ENCODE assay signal across 10 cellular contexts in the genomic region with DNA sequence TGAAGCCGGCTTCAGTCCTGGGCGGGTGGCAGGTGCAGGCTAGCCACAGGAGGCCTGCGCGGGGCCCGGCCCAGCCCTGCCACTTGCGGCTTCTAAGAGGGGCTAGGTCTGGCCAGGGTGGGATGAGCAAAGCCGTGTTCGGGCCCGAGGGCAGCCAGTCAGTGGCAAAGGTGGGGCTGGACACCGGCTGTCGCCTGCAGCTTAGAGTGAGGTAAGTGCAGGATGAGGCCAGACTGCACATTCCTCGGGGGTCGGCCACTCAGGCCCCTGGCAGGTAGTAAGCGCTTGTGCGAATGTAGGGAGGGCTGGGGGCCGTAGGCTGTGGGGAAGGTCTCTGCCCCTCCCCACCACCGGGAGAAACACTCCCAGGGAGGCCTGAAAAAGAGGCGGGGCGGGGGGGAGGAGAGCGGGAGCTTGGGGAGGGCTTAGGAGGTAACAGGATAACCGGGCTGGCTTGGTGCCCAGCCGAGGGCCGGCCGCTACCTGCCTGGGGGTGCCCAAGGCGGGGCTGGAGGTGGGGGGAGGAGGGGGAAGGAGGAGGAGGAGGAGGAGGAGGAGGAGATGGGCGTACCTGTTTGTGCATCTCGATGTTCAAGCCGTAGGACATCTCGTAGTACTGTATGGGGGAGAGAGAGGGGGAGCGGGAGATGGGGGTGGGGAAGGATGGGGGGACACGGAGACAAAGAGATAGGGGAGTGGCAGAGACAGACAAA. TPM values are rescaled to one million over a fixed set of nuclear protein-coding genes. Genes with fewer than 3 reads are reported as not detected.
DNase-seq lines count a peak whose midpoint lies in the region; ATAC-seq and TF ChIP-seq lines count a peak whose summit lies in the region.
"Had no signal": no experiment of that assay in that cellular context is flagged by ENCODE, and none has a peak within 500 bp of the region (broad histone marks: within the 10 kb centered on the region; RNA-seq: fewer than 3 reads in every experiment).

No MANE protein-coding gene starts in this region.

- peaks cover 4% of the 10 kb centered on the region for H3K36me3 Mint-ChIP-seq in glutamatergic neuron (ENCODE audit: unreplicated experiment)

- no peak overlapping the region for H3K4me3 Mint-ChIP-seq in glutamatergic neuron (ENCODE audit: unreplicated experiment)

- H3K27me3 Mint-ChIP-seq in glutamatergic neuron (ENCODE audit: unreplicated experiment), result peaks cover 14% of the 10 kb centered on the region
- H3K27me3 Mint-ChIP-seq: T-cell had no signal

- H3K4me1 Mint-ChIP-seq in glutamatergic neuron (ENCODE audit: low read depth, unreplicated experiment), result peaks cover 9% of the 10 kb centered on the region

- in situ Hi-C loops in Caki2 (cut with HindIII; ENCODE audit: low pct_unique_long_range_greater_than_20kb, low sequenced_read_pairs), result no loop called here

- ATAC-seq in omental fat pad (ENCODE audit: low FRiP score) (peak; percentile 12), HG03342 (IDR thresholded peaks at IDR 0.05; ENCODE audit: unreplicated experiment) (no peak), GM18505 (IDR thresholded peaks at IDR 0.05; ENCODE audit: unreplicated experiment) (no peak)
- ATAC-seq: T-cell had no signal

- no peak for TF ChIP-seq POLR2A in GM18505 (IDR thresholded peaks at IDR 0.05; ENCODE audit: borderline replicate concordance, extremely low read depth, insufficient read depth, insufficient read length)

- no peaks in the 10 kb centered on the region for H3K9me3 Mint-ChIP-seq in glutamatergic neuron (ENCODE audit: unreplicated experiment)
- H3K9me3 Mint-ChIP-seq: T-cell had no signal

- H3K27ac Mint-ChIP-seq in glutamatergic neuron (ENCODE audit: unreplicated experiment), result no peak overlapping the region

- TF ChIP-seq CTCF in omental fat pad (IDR thresholded peaks at IDR 0.05) (no peak), glutamatergic neuron (IDR thresholded peaks at IDR 0.05; ENCODE audit: partially characterized antibody, unreplicated experiment) (no peak)

- DNase-seq in Caki2 (ENCODE audit: low read depth) (peak; percentile 23), NCI-H2081 treated with DMSO at 0.1 percent for 48 hours (lab: John Stamatoyannopoulos, UW) (peak; percentile 38), cerebellum (ENCODE audit: low spot score) (peak; percentile 88), omental fat pad (ENCODE audit: low spot score) (no peak), glutamatergic neuron (no peak), activated T-cell treated with anti-CD3 and anti-CD28 coated beads for 4 hours (no peak)
- DNase-seq: spleen, T-cell had no signal

RNA-seq across cellular contexts. Expression of a gene that starts 6.4 kb away (rescaled TPM):
- 117 and 168 TPM in 2 replicates for total RNA-seq in Caki2 (2014; rRNA removed; shearing (Covaris generic); ENCODE audit: low replicate concordance)
- 92.0 TPM for total RNA-seq in cerebellum
- total RNA-seq in omental fat pad, result 100 to 1,000 TPM; 226 to 340 (median 261) TPM
- 258 TPM for total RNA-seq in glutamatergic neuron (ENCODE audit: unreplicated experiment)

RNA-seq across cellular contexts. Expression of a gene that starts 26.8 kb away (rescaled TPM):
- 3.9 TPM in 1 of 2 replicates, not detected in the other for total RNA-seq in Caki2 (2014; rRNA removed; shearing (Covaris generic); ENCODE audit: low replicate concordance)
- total RNA-seq in cerebellum (17.0 TPM), omental fat pad (10 to 100 TPM; 19.3 to 39.8 (median 31.0) TPM), glutamatergic neuron (ENCODE audit: unreplicated experiment) (not detected)

RNA-seq across cellular contexts. Expression of a gene that starts 38.3 kb away (rescaled TPM):
- total RNA-seq in Caki2 (2014; rRNA removed; shearing (Covaris generic); ENCODE audit: low replicate concordance), result 17.2 and 24.0 TPM in 2 replicates
- total RNA-seq in cerebellum, result 37.0 TPM
- total RNA-seq in omental fat pad, result 10 to 100 TPM; 36.9 to 58.2 (median 43.5) TPM
- 32.4 TPM for total RNA-seq in glutamatergic neuron (ENCODE audit: unreplicated experiment)

Comparison
In these comparisons a context has a peak if more than half of its experiments do, and no peak if none do; other contexts are left out.
1. DNase-seq: peak in Caki2 (single experiment), NCI-H2081 treated with DMSO at 0.1 percent for 48 hours (single experiment) and cerebellum (single experiment); none in omental fat pad (single experiment), glutamatergic neuron (single experiment) and activated T-cell treated with anti-CD3 and anti-CD28 coated beads for 4 hours (single experiment).